ENCODE assay signal across 8 cellular contexts in the genomic region with DNA sequence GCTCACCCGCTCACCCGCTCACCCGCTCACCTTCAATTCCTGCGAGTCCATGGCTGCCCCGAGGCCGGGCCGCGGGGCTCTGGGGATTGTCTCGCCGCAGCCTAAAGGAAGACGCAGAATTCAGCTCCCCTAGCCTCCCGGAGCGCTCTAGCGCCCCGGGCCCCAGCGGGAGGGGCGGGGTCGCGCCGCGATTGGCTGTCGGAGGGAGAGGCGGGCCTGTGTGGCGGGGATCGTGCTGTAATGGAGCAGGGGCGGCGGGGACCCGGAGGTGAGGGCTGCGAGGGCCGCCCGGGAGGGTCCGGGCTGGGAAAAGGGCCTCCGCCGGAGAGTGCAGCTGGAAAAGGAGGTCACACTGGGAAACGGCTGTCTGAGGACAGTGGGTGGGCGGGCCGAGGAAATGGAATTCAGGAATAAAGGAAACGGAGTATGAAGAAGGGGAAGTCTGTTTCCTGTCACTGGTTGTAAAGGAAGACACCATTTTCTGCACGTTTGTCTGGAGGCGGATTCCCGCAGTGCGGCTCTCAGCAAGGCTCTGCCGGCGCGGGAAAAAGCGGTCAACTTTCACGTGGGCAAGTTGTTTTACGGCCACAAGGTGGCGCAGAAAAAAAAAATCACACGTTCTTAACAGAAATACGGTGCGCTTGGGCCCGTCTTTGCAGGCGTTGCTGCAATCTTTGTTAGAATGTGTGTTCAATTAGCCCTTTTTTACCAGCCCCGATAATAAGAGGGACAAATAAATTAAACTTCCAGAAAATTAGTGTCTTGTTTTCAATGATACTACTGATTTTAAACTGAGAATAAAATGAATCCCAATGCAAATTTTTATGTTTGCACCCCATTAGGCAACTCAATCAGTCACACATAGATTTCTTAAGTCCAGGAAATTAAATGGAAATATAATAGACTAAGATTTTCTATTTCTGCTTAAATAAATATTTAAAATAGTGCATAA. TPM values are rescaled to one million over a fixed set of nuclear protein-coding genes. Genes with fewer than 3 reads are reported as not detected.
A peak's percentile ranks its signal among the peaks of the same experiment; 100 is the strongest.
DNase-seq lines count a peak whose midpoint lies in the region; ATAC-seq and TF ChIP-seq lines count a peak whose summit lies in the region.

A gene (minus strand): TSS at position 122 of the 952 bp plus-strand sequence. CDS start 71 bp downstream, at position 51.

- TF ChIP-seq CTCF in OCI-LY7 (conservative IDR thresholded peaks at IDR 0.05; ENCODE audit: low read length), result peak; percentile 87

- H3K79me2 ChIP-seq in OCI-LY7 (ENCODE audit: insufficient read depth, low read depth, low read length), result peaks cover 32% of the 10 kb centered on the region

- intact Hi-C loops in OCI-LY7 (cut with micrococcal nuclease; ENCODE audit: unreplicated experiment), result loop anchor here (1.0 to 5.0 kb wide), 3 partner anchors 77 to 174 kb away; a partner anchor contains a TSS

- POLR2A ChIA-PET in OCI-LY7 (lab: Charles Lee), result interaction anchor here (0.6 to 1.5 kb wide), 10 partner anchors 9 to 1089 kb away, joined by 3 to 5 read pairs (median 3); no protein-coding TSS in a partner anchor

- peak within 1 kb of the TSS; percentile 74 for H3K4me2 ChIP-seq in OCI-LY7 (ENCODE audit: low read length)

- CTCF ChIA-PET in OCI-LY7 (lab: Charles Lee; ENCODE audit: unreplicated experiment), result interaction anchor here (1.5 kb wide), 1 partner anchor 11 kb away, joined by 3 read pairs; no protein-coding TSS in a partner anchor

- BruUV-seq in OCI-LY7 (replicated peaks; lab: Mats Ljungman, UMichigan), result no TSS peak

- peak within 1 kb of the TSS; percentile 81 for H3K4me3 ChIP-seq in OCI-LY7 (ENCODE audit: low read depth, low read length, poor library complexity, severe bottlenecking)

- no peaks in the 10 kb centered on the region for H4K20me1 ChIP-seq in OCI-LY7 (ENCODE audit: insufficient read depth, low read length)

- no peaks in the 10 kb centered on the region for H3K9me2 ChIP-seq in OCI-LY7 (ENCODE audit: insufficient read depth, low read length)

- peaks cover 14% of the 10 kb centered on the region for H3K36me3 ChIP-seq in OCI-LY7 (ENCODE audit: insufficient read depth, low read length)

- peak; percentile 79 for DNase-seq in DMS114 treated with DMSO at 0.1 percent for 48 hours (lab: John Stamatoyannopoulos, UW; ENCODE audit: unreplicated experiment)
- peak; percentile 94 for DNase-seq in HuH-7.5 (ENCODE audit: low spot score)
- DNase-seq in OCI-LY7 (ENCODE audit: low spot score), result peak; percentile 95
- peak; percentile 90 for DNase-seq in activated T-cell treated with anti-CD3 and anti-CD28 coated beads for 1 hour (ENCODE audit: low read depth)
- DNase-seq in epidermal melanocyte (ENCODE audit: insufficient read length, low spot score), result peak; percentile 88
- peak; percentile 93 for DNase-seq in middle frontal gyrus (ENCODE audit: extremely low spot score, low spot score)
- DNase-seq in stimulated activated CD8-positive, alpha-beta memory T cell treated with anti-CD3 and anti-CD28 coated beads, Interleukin-2, amount 100 ng/mL, for 48 hours (ENCODE audit: low read depth in 2 of 2), result peak; percentile 89 to 92

- H3K4me1 ChIP-seq in OCI-LY7 (ENCODE audit: insufficient read depth, low read length, poor library complexity, severe bottlenecking), result peaks cover 23% of the 10 kb centered on the region

- peak within 1 kb of the TSS; percentile 55 for H3K27ac ChIP-seq in OCI-LY7 (ENCODE audit: low read depth, low read length, poor library complexity, severe bottlenecking)

- ATAC-seq in GM21526 (IDR thresholded peaks at IDR 0.05; ENCODE audit: low FRiP score, unreplicated experiment), result peak; percentile 94

- H3K9me3 ChIP-seq in OCI-LY7 (ENCODE audit: low read length), result no peaks in the 10 kb centered on the region

- H2AFZ ChIP-seq in OCI-LY7 (ENCODE audit: low read length), result peak within 1 kb of the TSS; percentile 88

RNA-seq across cellular contexts. Expression of the gene that starts here (rescaled TPM):
- 29.8 and 32.6 TPM in 2 replicates for total RNA-seq in OCI-LY7 (2014; rRNA removed; shearing (Covaris generic))
- 26.2 and 31.2 TPM in 2 replicates for total RNA-seq in OCI-LY7 (2022)

Comparison
In these comparisons a context has a peak if more than half of its experiments do, and no peak if none do; other contexts are left out.
1. Peak in every context shown above with its lines: DNase-seq, ATAC-seq, H3K4me3 ChIP-seq and H3K27ac ChIP-seq.